ENCODE assay signal across 8 cellular contexts in the genomic region with DNA sequence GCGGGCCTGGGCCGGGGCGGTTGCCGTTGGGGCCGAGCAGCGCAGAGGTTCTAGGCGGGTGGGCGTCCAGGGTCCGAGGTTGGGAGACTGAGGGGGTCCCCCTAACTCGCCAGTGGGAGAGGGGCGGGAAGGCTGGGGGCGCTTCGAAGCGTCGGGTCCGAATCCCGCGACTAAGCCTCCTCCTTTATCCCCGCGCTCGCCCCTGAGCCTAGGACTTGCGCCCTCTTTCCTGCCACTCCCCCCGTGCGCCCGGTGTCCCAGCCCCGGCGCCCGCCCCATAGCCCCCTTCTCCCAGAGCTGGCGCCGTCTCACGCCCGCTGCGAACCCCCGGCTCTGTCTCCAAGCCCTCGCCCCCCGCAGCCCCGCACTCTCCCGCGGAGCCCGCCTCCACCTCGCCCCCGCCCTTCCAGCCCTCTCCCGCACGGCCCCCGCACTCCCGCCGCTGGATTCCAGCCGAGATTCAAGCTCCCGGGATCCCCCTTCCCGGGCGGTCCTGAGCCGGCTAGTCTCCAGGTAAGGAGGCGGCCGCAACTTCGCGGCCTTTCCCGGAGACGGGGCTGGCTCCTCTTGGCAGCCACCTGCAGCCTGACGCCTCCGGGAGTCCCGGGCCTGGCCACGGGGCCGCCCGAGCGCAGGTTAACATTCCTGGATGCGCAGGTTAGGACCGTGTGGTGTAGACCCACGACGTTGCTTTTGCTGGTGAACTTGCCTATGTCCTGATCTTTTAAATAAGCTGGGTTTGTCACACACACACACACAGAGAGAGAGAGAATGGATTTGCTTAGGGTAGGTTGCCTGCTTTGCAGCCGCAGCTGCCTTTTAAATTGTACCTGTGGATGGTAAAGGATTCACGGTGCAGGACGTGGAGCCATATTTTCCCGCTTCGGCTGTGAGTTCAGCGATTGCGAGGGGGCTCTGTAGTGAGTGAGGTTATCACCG. TPM values are rescaled to one million over a fixed set of nuclear protein-coding genes. Genes with fewer than 3 reads are reported as not detected.
DNase-seq lines count a peak whose midpoint lies in the region; ATAC-seq and TF ChIP-seq lines count a peak whose summit lies in the region.

No MANE protein-coding gene starts in this region.

- H3K9me3 Mint-ChIP-seq in activated T-helper 2 cell treated with anti-CD3 and anti-CD28 coated beads, Interferon-gamma antibody, Interleukin-2, Interleukin-4, amounts not matched to agents 10 μg/mL and 5 μg/mL and 100 μg/mL, durations not matched to agents 14 hours and 24 hours and 36 hours = no peaks in the 10 kb centered on the region

- peak overlapping the region; percentile 74 for H2AFZ ChIP-seq in MM.1S (ENCODE audit: low read length)

- peak; percentile 1 for ATAC-seq in GM18867 (IDR thresholded peaks at IDR 0.05; ENCODE audit: unreplicated experiment)
- ATAC-seq in omental fat pad (ENCODE audit: low FRiP score) = peak; percentile 45
- ATAC-seq in GM19452 (IDR thresholded peaks at IDR 0.05; ENCODE audit: unreplicated experiment) = no peak

- H3K36me3 ChIP-seq in MM.1S (replicated peaks; ENCODE audit: insufficient read depth, low read length) = no peaks in the 10 kb centered on the region

- CTCF ChIA-PET in AG04449 (lab: Yijun Ruan, JAX) = interaction anchor here (0.6 to 6.9 kb wide), 48 partner anchors 8 to 507 kb away, joined by 3 to 109 read pairs (median 4); no protein-coding TSS in a partner anchor

- H4K20me1 ChIP-seq in MM.1S (ENCODE audit: insufficient read depth, low read length) = no peaks in the 10 kb centered on the region

- H3F3A ChIP-seq in MM.1S (ENCODE audit: insufficient read depth, low read length) = no peaks in the 10 kb centered on the region

- no peaks in the 10 kb centered on the region for H3K79me2 ChIP-seq in MM.1S (ENCODE audit: low read length)

- peaks cover 63% of the 10 kb centered on the region for H3K4me1 Mint-ChIP-seq in activated T-helper 2 cell treated with anti-CD3 and anti-CD28 coated beads, Interferon-gamma antibody, Interleukin-2, Interleukin-4, amounts not matched to agents 10 μg/mL and 5 μg/mL and 100 μg/mL, durations not matched to agents 14 hours and 24 hours and 36 hours (ENCODE audit: low read depth)

- H3K9ac ChIP-seq in MM.1S (ENCODE audit: low read length) = peak overlapping the region; percentile 54; the same call in 1 of the 2 replicates

- no peak overlapping the region for H3K27ac ChIP-seq in MM.1S (ENCODE audit: low read length)

- no peaks in the 10 kb centered on the region for H3K9me2 ChIP-seq in MM.1S (replicated peaks; ENCODE audit: insufficient read depth, low read length)

- peak overlapping the region; percentile 83 for H3K4me2 ChIP-seq in MM.1S (ENCODE audit: low read depth, low read length)

- intact Hi-C loops in activated T-helper 2 cell treated with anti-CD3 and anti-CD28 coated beads, Interferon-gamma antibody, Interleukin-2, Interleukin-4, amounts not matched to agents 10 μg/mL and 5 μg/mL and 100 μg/mL, durations not matched to agents 14 hours and 24 hours and 36 hours (cut with micrococcal nuclease) = loop anchor here (1.0 to 5.0 kb wide), 7 partner anchors 11 to 220 kb away; no protein-coding TSS in a partner anchor

- DNase-seq in AG04449 (ENCODE audit: low read depth, low spot score) (no peak), MM.1S (peak; percentile 22), germinal center (ENCODE audit: low spot score) (peak; percentile 29), omental fat pad (ENCODE audit: low spot score) (no peak), SIG-M5 treated with dmso at 0.1 percent for 504 hours (lab: John Stamatoyannopoulos, UW; ENCODE audit: unreplicated experiment) (no peak)
- DNase-seq in activated T-helper 2 cell treated with anti-CD3 and anti-CD28 coated beads, Interferon-gamma antibody, Interleukin-2, Interleukin-4, amounts not matched to agents 10 μg/mL and 5 μg/mL and 100 μg/mL, durations not matched to agents 14 hours and 24 hours and 36 hours (ENCODE audit: low spot score) = no peak

- H3K4me3 ChIP-seq in AG04449 (ENCODE audit: low read depth, low read length) (peak overlapping the region; percentile 71), MM.1S (ENCODE audit: low read length) (peak overlapping the region; percentile 63)

- no peaks in the 10 kb centered on the region for H3K9me3 ChIP-seq in MM.1S (replicated peaks; ENCODE audit: insufficient read depth, low read length)

- peaks cover 32% of the 10 kb centered on the region for H3K36me3 Mint-ChIP-seq in activated T-helper 2 cell treated with anti-CD3 and anti-CD28 coated beads, Interferon-gamma antibody, Interleukin-2, Interleukin-4, amounts not matched to agents 10 μg/mL and 5 μg/mL and 100 μg/mL, durations not matched to agents 14 hours and 24 hours and 36 hours (ENCODE audit: low read depth)

- POLR2A ChIA-PET in AG04449 (lab: Yijun Ruan, JAX) = interaction anchor here (0.6 to 1.0 kb wide), 3 partner anchors 8 to 152 kb away, joined by 3 read pairs; no protein-coding TSS in a partner anchor

- no peaks in the 10 kb centered on the region for H3K27me3 Mint-ChIP-seq in activated T-helper 2 cell treated with anti-CD3 and anti-CD28 coated beads, Interferon-gamma antibody, Interleukin-2, Interleukin-4, amounts not matched to agents 10 μg/mL and 5 μg/mL and 100 μg/mL, durations not matched to agents 14 hours and 24 hours and 36 hours (ENCODE audit: low read depth)

- H3K4me3 Mint-ChIP-seq in activated T-helper 2 cell treated with anti-CD3 and anti-CD28 coated beads, Interferon-gamma antibody, Interleukin-2, Interleukin-4, amounts not matched to agents 10 μg/mL and 5 μg/mL and 100 μg/mL, durations not matched to agents 14 hours and 24 hours and 36 hours (ENCODE audit: low read depth) = peak overlapping the region; percentile 97

- TF ChIP-seq CTCF in AG04449 (IDR thresholded peaks at IDR 0.05; ENCODE audit: insufficient read depth, low read length, missing control alignments) (no peak), MM.1S (IDR thresholded peaks at IDR 0.05; ENCODE audit: low read length) (no peak), omental fat pad (IDR thresholded peaks at IDR 0.05) (no peak)

- peak overlapping the region; percentile 60 for H3K27ac Mint-ChIP-seq in activated T-helper 2 cell treated with anti-CD3 and anti-CD28 coated beads, Interferon-gamma antibody, Interleukin-2, Interleukin-4, amounts not matched to agents 10 μg/mL and 5 μg/mL and 100 μg/mL, durations not matched to agents 14 hours and 24 hours and 36 hours

- no peaks in the 10 kb centered on the region for H3K27me3 ChIP-seq in MM.1S (replicated peaks; ENCODE audit: insufficient read depth, low read length)

- H3K4me1 ChIP-seq in MM.1S (ENCODE audit: low read length) = peaks cover 21% of the 10 kb centered on the region

RNA-seq across cellular contexts. Expression of a gene that starts 0.6 kb away (rescaled TPM):
- 57.2 and 66.0 TPM in 2 replicates for total RNA-seq in activated T-helper 2 cell treated with anti-CD3 and anti-CD28 coated beads, Interferon-gamma antibody, Interleukin-2, Interleukin-4, amounts not matched to agents 10 μg/mL and 5 μg/mL and 100 μg/mL, durations not matched to agents 14 hours and 24 hours and 36 hours
- 10 to 100 TPM in 2 of 4 donors, 1 to 10 TPM in 2; 5.5 to 16.2 (median 9.8) TPM for total RNA-seq in omental fat pad

Comparison
In these comparisons a context has a peak if more than half of its experiments do, and no peak if none do; other contexts are left out.
1. DNase-seq: peak in MM.1S (single experiment) and germinal center (single experiment); none in AG04449 (single experiment), activated T-helper 2 cell treated with anti-CD3 and anti-CD28 coated beads, Interferon-gamma antibody, Interleukin-2, Interleukin-4, amounts not matched to agents 10 μg/mL and 5 μg/mL and 100 μg/mL, durations not matched to agents 14 hours and 24 hours and 36 hours (single experiment), omental fat pad (single experiment) and SIG-M5 treated with dmso at 0.1 percent for 504 hours (single experiment).